In the genomic region with DNA sequence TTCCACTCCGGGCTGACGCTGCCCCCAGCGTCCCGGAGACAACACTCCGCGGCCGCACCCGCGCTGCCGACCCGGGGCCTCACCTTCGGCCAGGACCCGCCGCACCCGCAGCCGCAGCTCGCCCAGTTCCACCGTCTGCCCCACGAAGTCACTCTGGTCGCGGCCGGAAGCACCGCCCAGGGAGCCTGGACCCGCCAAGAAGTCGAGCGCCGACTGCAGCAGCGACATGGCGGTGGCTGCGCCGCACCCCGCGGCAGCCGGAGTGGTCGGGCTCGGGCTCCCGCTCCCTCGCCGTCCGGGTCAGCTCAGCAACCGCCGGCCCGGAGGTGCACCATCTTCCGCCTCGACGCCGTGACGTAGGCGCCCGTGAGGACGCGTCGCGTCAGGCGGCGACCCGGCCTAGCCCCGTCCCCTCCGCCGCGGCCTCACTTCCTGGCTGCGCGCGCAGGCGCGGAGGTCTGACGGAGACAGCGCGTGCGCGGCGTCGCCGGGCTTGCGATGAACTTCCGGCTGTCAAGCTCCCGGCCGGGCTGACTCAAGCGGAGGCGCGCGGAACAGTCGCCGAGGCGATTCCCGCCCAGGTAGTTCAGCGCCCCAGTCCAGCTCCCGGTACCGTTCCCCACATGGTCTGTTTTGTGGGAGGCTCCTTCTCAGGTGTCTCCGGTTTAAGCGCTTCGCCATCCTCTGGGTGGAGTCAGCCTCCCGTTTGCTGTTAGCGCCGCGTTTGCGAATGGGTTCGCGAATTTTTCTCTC, we compare ENCODE assay signal across 8 cellular contexts. TPM values are rescaled to one million over a fixed set of nuclear protein-coding genes. Genes with fewer than 3 reads are reported as not detected.
DNase-seq lines count a peak whose midpoint lies in the region; ATAC-seq and TF ChIP-seq lines count a peak whose summit lies in the region.

Gene GAK, minus strand, starts transcription at position 357 of the 753 bp plus-strand sequence. Its CDS starts 129 bp downstream, at position 228.
Gene TMEM175, plus strand, starts transcription at position 501 of the 753 bp plus-strand sequence. CDS start 15,280 bp downstream, outside the sequence.

- H3K4me3 ChIP-seq in BJ (ENCODE audit: low read depth, low read length), result peak within 1 kb of the TSS; percentile 100

- ATAC-seq in GM19324 (IDR thresholded peaks at IDR 0.05; ENCODE audit: low FRiP score, unreplicated experiment) (peak; percentile 94), HG03460 (IDR thresholded peaks at IDR 0.05; ENCODE audit: unreplicated experiment) (peak; percentile 83)

- H3K27me3 ChIP-seq in BJ (ENCODE audit: control insufficient read depth, insufficient read depth, low read length), result no peaks in the 10 kb centered on the region

- POLR2A ChIA-PET in BJ (lab: Charles Lee), result no interaction called here

- DNase-seq in BJ (ENCODE audit: low read depth), result peak; percentile 84
- peak; percentile 15 for DNase-seq in NCI-H524 treated with DMSO at 0.1 percent for 48 hours (lab: John Stamatoyannopoulos, UW)
- peak; percentile 98 for DNase-seq in activated CD4-positive, alpha-beta T cell treated with anti-CD3 and anti-CD28 coated beads for 48 hours
- peak; percentile 96 for DNase-seq in kidney tubule cell (ENCODE audit: low spot score)
- peak; percentile 86 to 92 for DNase-seq in stimulated activated CD4-positive, alpha-beta T cell treated with anti-CD3 and anti-CD28 coated beads, Interleukin-1b, Interleukin-23, amount 100 ng/mL, for 1 hour (ENCODE audit: low read depth in 2 of 2)

- TF ChIP-seq CTCF in BJ (IDR thresholded peaks at IDR 0.05; ENCODE audit: insufficient read depth, low read depth, low read length), result no peak

- H3K27ac ChIP-seq in cingulate gyrus (ENCODE audit: low read depth, low read length), result peak within 1 kb of the TSS; percentile 81

- CTCF ChIA-PET in BJ (lab: Yijun Ruan, JAX), result interaction anchor here (1.0 to 1.7 kb wide), 2 partner anchors 102 to 141 kb away, joined by 3 read pairs; no protein-coding TSS in a partner anchor

- H3K36me3 ChIP-seq in BJ (ENCODE audit: control insufficient read depth, insufficient read depth, low read length), result 0 out of 2 replicates have a peak, but pooled peaks cover 3% of the 10 kb centered on the region

RNA-seq across cellular contexts. Expression of gene GAK, which starts in this region (rescaled TPM):
- 20.0 and 26.3 TPM in 2 replicates for polyA plus RNA-seq in BJ (2011; rRNA removed)
- polyA minus RNA-seq in BJ (2011; rRNA and poly(A)+ RNA removed), result 31.9 and 38.3 TPM in 2 replicates

RNA-seq across cellular contexts. Expression of gene TMEM175, which starts in this region (rescaled TPM):
- 44.7 and 77.8 TPM in 2 replicates for polyA plus RNA-seq in BJ (2011; rRNA removed)
- 27.8 and 31.3 TPM in 2 replicates for polyA minus RNA-seq in BJ (2011; rRNA and poly(A)+ RNA removed)

Comparison
In these comparisons a context has a peak if more than half of its experiments do, and no peak if none do; other contexts are left out.
1. Peak in every context shown above with its lines: DNase-seq, ATAC-seq, H3K4me3 ChIP-seq and H3K27ac ChIP-seq.
2. DNase-seq: peak in every context shown above with its lines; median percentile 98 in activated CD4-positive, alpha-beta T cell treated with anti-CD3 and anti-CD28 coated beads for 48 hours; 96 in kidney tubule cell; 89 in stimulated activated CD4-positive, alpha-beta T cell treated with anti-CD3 and anti-CD28 coated beads, Interleukin-1b, Interleukin-23, amount 100 ng/mL, for 1 hour; 84 in BJ; 15 in NCI-H524 treated with DMSO at 0.1 percent for 48 hours.